In the genomic region with DNA sequence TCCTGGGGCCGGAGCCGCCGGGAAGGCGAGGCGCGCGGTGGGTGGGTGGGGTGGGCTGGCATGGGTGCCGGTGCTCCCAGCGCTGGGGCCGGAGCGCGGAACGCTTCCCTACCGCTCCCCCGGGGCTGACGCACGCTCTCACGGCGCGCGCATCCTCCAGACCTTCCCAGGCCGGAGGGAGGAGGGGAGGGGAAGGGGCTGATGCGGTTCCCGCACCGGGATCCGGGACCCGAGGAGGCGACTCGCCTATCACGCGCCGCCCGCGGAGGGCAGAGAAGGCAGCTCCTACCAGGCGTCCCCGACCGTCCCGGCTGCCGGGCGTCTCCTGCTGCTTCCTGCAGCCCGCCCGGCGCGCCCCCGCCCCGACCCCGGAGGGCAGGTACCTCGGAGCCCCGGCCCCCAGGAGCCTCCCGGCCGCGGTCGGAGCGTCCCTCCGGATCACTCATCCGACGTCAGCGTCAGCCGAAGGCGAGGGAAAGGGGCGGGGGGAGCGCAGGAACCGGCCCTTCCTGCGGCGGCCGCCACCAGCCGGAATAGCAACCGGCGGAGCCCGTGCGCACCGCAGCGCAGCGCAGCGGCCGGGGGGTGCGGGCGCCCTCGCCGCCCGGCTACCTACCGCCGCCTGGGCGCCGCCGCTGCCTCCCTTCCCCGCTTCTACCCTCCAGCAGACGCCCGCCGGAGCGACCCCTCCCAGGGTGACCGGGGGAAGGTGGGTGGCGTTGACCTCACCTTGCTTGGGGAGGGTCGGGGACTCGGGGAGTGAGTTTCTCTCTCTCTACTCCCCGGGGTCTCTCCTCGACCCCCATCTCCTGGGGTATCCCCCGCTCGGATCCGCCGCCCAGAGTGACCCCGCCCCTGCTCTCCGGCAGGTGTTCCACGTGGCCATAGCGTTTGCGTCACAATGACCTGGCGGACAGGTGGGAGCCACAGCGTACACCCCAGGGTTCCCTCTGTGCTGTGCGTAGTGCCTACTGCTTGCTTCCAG, we compare ENCODE assay signal across 8 cellular contexts. TPM values are rescaled to one million over a fixed set of nuclear protein-coding genes. Genes with fewer than 3 reads are reported as not detected.
DNase-seq lines count a peak whose midpoint lies in the region; ATAC-seq and TF ChIP-seq lines count a peak whose summit lies in the region.

ICA1 (minus strand) TSS at position 457 of the 985 bp plus-strand sequence. CDS start 26,241 bp downstream, outside the sequence.

- H3K36me3 ChIP-seq in mammary epithelial cell (ENCODE audit: insufficient read depth, low read length) = no peaks in the 10 kb centered on the region
- H3K36me3 ChIP-seq in iPS-20b (ENCODE audit: insufficient read depth, low read depth, low read length) = no peaks in the 10 kb centered on the region
- no peaks in the 10 kb centered on the region for H3K36me3 ChIP-seq in sigmoid colon

- no peak within 1 kb of the TSS for H3K9ac ChIP-seq in mammary epithelial cell (ENCODE audit: insufficient read depth, low read length)
- H3K9ac ChIP-seq in iPS-20b (ENCODE audit: low read depth, low read length) = peak within 1 kb of the TSS; percentile 78; the same call in 1 of the 2 replicates

- 21% methylated on average over 4 of the region's 109 CpGs for WGBS in mammary epithelial cell (ENCODE audit: low coverage, missing lambda C conversion rate)
- 1% methylated on average over 109 of the region's 109 CpGs for WGBS in sigmoid colon, 2 donors

- peak within 1 kb of the TSS; percentile 89 for H3K4me2 ChIP-seq in mammary epithelial cell (ENCODE audit: insufficient read depth, low read depth, low read length)

- H3K4me3 ChIP-seq in mammary epithelial cell (replicated peaks in 1 of 3; ENCODE audit: insufficient read depth in 1 of 3, low read depth in 2 of 3, low read length in 3 of 3) (peak within 1 kb of the TSS; percentile 42 to 51 (median 44)), iPS-20b (ENCODE audit: low read length) (peak within 1 kb of the TSS; percentile 78), sigmoid colon (peak within 1 kb of the TSS; percentile 40 to 60 (median 53))

- in situ Hi-C loops in mammary epithelial cell (cut with MboI; ENCODE audit: low sequenced_read_pairs in 2 of 2) = no loop called here

- no peaks in the 10 kb centered on the region for H3K79me2 ChIP-seq in mammary epithelial cell (ENCODE audit: insufficient read depth, low read length)

- H3K4me1 ChIP-seq in mammary epithelial cell (ENCODE audit: insufficient read depth, low read length) (peaks cover 5% of the 10 kb centered on the region), iPS-20b (ENCODE audit: insufficient read depth, low read length) (no peaks in the 10 kb centered on the region; the same call in 1 of the 2 replicates), sigmoid colon (peaks cover 0 to 17% (median 12%) of the 10 kb centered on the region in 4 donors)

- no peak for TF ChIP-seq POLR2A in sigmoid colon (IDR thresholded peaks at IDR 0.05)

- TF ChIP-seq EP300 in sigmoid colon (IDR thresholded peaks at IDR 0.05) = no peak

- CTCF ChIA-PET in mammary epithelial cell (lab: Charles Lee; ENCODE audit: low non-redundant PET) = no interaction called here

- DNase-seq in COLO668 (lab: John Stamatoyannopoulos, UW; ENCODE audit: unreplicated experiment) (peak; percentile 98), HuH-7.5 (ENCODE audit: low spot score) (peak; percentile 86), SHP77 (lab: John Stamatoyannopoulos, UW) (peak; percentile 88 to 89), mammary epithelial cell (peak; percentile 58), sigmoid colon (peak; percentile 69), dedifferentiated amniotic fluid mesenchymal stem cell (ENCODE audit: extremely low spot score) (no peak)

- peaks cover 7% of the 10 kb centered on the region for H3K27me3 ChIP-seq in mammary epithelial cell (ENCODE audit: insufficient read depth, low read length)
- H3K27me3 ChIP-seq in iPS-20b (ENCODE audit: insufficient read depth, low read length) = peaks cover 25% of the 10 kb centered on the region
- peaks cover 15 to 52% (median 19%) of the 10 kb centered on the region in 3 donors for H3K27me3 ChIP-seq in sigmoid colon

- H3K9me3 ChIP-seq in mammary epithelial cell (replicated peaks; ENCODE audit: insufficient read depth, low read length) = no peaks in the 10 kb centered on the region
- no peaks in the 10 kb centered on the region for H3K9me3 ChIP-seq in iPS-20b (ENCODE audit: insufficient read depth, low read depth, low read length)
- no peaks in the 10 kb centered on the region for H3K9me3 ChIP-seq in sigmoid colon

- peak within 1 kb of the TSS; percentile 81 for H2AFZ ChIP-seq in mammary epithelial cell (ENCODE audit: low read depth, low read length)

- dilution Hi-C loops in mammary epithelial cell (cut with HindIII; ENCODE audit: low sequenced_read_pairs) = no loop called here

- no peak within 1 kb of the TSS for H3K27ac ChIP-seq in mammary epithelial cell (ENCODE audit: insufficient read depth, low read depth, low read length)
- no peak within 1 kb of the TSS for H3K27ac ChIP-seq in iPS-20b (ENCODE audit: low read length)
- H3K27ac ChIP-seq in sigmoid colon = peak within 1 kb of the TSS; percentile 41 to 79 (median 50)

- H4K20me1 ChIP-seq in mammary epithelial cell (ENCODE audit: insufficient read depth, low read length) = no peaks in the 10 kb centered on the region

- BruUV-seq in mammary epithelial cell (replicated peaks; lab: Mats Ljungman, UMichigan) = no TSS peak

- no peak for TF ChIP-seq CTCF in mammary epithelial cell (conservative IDR thresholded peaks at IDR 0.05 in 1 of 2, IDR thresholded peaks at IDR 0.05 in 1 of 2; ENCODE audit: extremely low read depth in 1 of 2, insufficient read depth in 1 of 2, low read depth in 1 of 2, low read length in 2 of 2)
- no peak for TF ChIP-seq CTCF in sigmoid colon (IDR thresholded peaks at IDR 0.05)

- peak; percentile 68 for ATAC-seq in GM19452 (IDR thresholded peaks at IDR 0.05; ENCODE audit: unreplicated experiment)

- intact Hi-C loops in mammary epithelial cell (cut with micrococcal nuclease) = no loop called here
- intact Hi-C loops in sigmoid colon (cut with DNase I) = no loop called here

RNA-seq across cellular contexts. Expression of gene ICA1, which starts in this region (rescaled TPM):
- 10 to 100 TPM in 1 of 2 donors, 1 to 10 TPM in 1; 5.6 to 24.7 TPM for total RNA-seq in mammary epithelial cell
- polyA plus RNA-seq in mammary epithelial cell = 0.17 TPM
- polyA minus RNA-seq in mammary epithelial cell = not detected
- 1 to 10 TPM; 4.8 to 8.7 (median 7.4) TPM for total RNA-seq in sigmoid colon
- 10 to 100 TPM; 24.9 to 40.7 (median 28.8) TPM for polyA plus RNA-seq in sigmoid colon

Comparison
In these comparisons a context has a peak if more than half of its experiments do, and no peak if none do; other contexts are left out.
1. RNA of gene ICA1 (polyA plus RNA-seq): 24.9 to 40.7 TPM in sigmoid colon; 0.17 TPM in mammary epithelial cell (single experiment); every median in the first group is over 10 times any median in the second.
2. H3K27ac ChIP-seq: peak in sigmoid colon (4 of 4); none in mammary epithelial cell (single experiment) and iPS-20b (single experiment).
3. Peak in every context shown above with its lines, with median percentiles within 50 percentile points of each other: H3K4me3 ChIP-seq.